ENCODE assay signal across 32 cellular contexts in the genomic region with DNA sequence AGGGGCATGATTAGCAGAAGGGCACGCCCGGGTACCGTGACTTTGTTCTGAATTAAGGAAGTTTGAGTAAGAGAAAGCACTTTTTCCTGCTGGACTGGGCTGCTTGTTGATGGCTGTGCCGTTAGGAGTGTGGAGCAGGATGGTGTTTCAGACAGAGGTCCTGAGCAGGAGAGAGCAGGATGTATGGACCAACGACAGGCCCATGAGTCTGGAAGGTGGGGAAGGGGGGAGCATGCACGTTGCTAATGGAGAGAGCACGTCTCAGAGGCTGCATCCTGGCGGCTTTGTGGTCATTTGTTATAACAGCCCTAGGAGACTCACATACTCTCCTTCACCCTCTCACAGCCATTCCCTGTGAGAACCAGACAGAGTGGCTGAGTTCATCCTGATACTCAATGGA. TPM values are rescaled to one million over a fixed set of nuclear protein-coding genes. Genes with fewer than 3 reads are reported as not detected.
"Had no signal": no experiment of that assay in that cellular context is flagged by ENCODE, and none has a peak within 500 bp of the region (broad histone marks: within the 10 kb centered on the region; RNA-seq: fewer than 3 reads in every experiment).

No MANE protein-coding gene starts in this region.

- DNase-seq: activated CD4-positive, alpha-beta T cell treated with anti-CD3 and anti-CD28 coated beads for 4 hours; activated CD4-positive, alpha-beta T cell treated with anti-CD3 and anti-CD28 coated beads, Interleukin-2, amount 50 U/mL, for 48 hours; activated effector memory CD4-positive, alpha-beta T cell treated with Interleukin-2 at 50 U/mL for 16 hours; activated naive CD4-positive, alpha-beta T cell treated with anti-CD3 and anti-CD28 coated beads for 36 hours; activated naive CD8-positive, alpha-beta T cell treated with anti-CD3 and anti-CD28 coated beads for 36 hours; activated T-cell treated with anti-CD3 and anti-CD28 coated beads, Interleukin-2, amount 50 U/mL, for 72 hours; cortex of kidney; endodermal cell; foreskin keratinocyte; left ventricle myocardium superior; naive B cell; nephron progenitor cell; ovary; retina; sigmoid colon; small intestine; stimulated activated CD4-positive, alpha-beta T cell treated with anti-CD3 and anti-CD28 coated beads, Interleukin-4, amount 100 ng/mL, for 24 hours; T-helper 1 cell; thyroid gland had no signal

- H3K27ac ChIP-seq: adrenal gland, ascending aorta, cardiac muscle cell, foreskin keratinocyte, neutrophil, ovary, prostate gland, sigmoid colon, thyroid gland, VCaP had no signal

- H3K36me3 Mint-ChIP-seq: activated naive CD8-positive, alpha-beta T cell treated with anti-CD3 and anti-CD28 coated beads for 36 hours; stimulated activated effector memory CD8-positive, alpha-beta T cell treated with anti-CD3 and anti-CD28 coated beads, Interleukin-12 subunit alpha, Interleukin-12 subunit beta, amount 100 ng/mL, for 72 hours had no signal

- ATAC-seq: activated T-cell treated with anti-CD3 and anti-CD28 coated beads, Interleukin-2, amount 50 U/mL, for 72 hours; esophagus mucosa; foreskin keratinocyte; left ventricle myocardium superior; stimulated activated effector memory CD8-positive, alpha-beta T cell treated with anti-CD3 and anti-CD28 coated beads, Interleukin-12 subunit alpha, Interleukin-12 subunit beta, amount 100 ng/mL, for 72 hours had no signal

- H3K27me3 ChIP-seq: adrenal gland, ascending aorta, cardiac muscle cell, foreskin keratinocyte, neutrophil, ovary, thyroid gland had no signal

- H3K9me3 ChIP-seq: neutrophil, prostate gland, thyroid gland had no signal

- H3K27me3 Mint-ChIP-seq: brain had no signal

- H3K27ac Mint-ChIP-seq: activated naive CD4-positive, alpha-beta T cell treated with anti-CD3 and anti-CD28 coated beads for 36 hours; activated naive CD8-positive, alpha-beta T cell treated with anti-CD3 and anti-CD28 coated beads for 36 hours; activated T-cell treated with anti-CD3 and anti-CD28 coated beads, Interleukin-2, amount 50 U/mL, for 72 hours; brain; endodermal cell; mesothelial cell of epicardium; naive B cell; nephron progenitor cell; stimulated activated effector memory CD8-positive, alpha-beta T cell treated with anti-CD3 and anti-CD28 coated beads, Interleukin-12 subunit alpha, Interleukin-12 subunit beta, amount 100 ng/mL, for 72 hours; stimulated activated naive CD8-positive, alpha-beta T cell treated with anti-CD3 and anti-CD28 coated beads, Interleukin-15, Interleukin-2, amounts not matched to agents 100 ng/mL and 50 ng/mL, for 24 hours had no signal

- H3K4me1 ChIP-seq: adrenal gland, ascending aorta, foreskin keratinocyte, prostate gland, sigmoid colon, thyroid gland had no signal

- H3K36me3 ChIP-seq: adrenal gland, ascending aorta, cardiac muscle cell, neutrophil, ovary, prostate gland, sigmoid colon, thyroid gland had no signal

- H3K4me3 ChIP-seq: adrenal gland, ascending aorta, cardiac muscle cell, ovary, prostate gland, sigmoid colon, thyroid gland had no signal

- H3K4me3 Mint-ChIP-seq: activated naive CD4-positive, alpha-beta T cell treated with anti-CD3 and anti-CD28 coated beads for 36 hours; activated naive CD8-positive, alpha-beta T cell treated with anti-CD3 and anti-CD28 coated beads for 36 hours; activated T-cell treated with anti-CD3 and anti-CD28 coated beads, Interleukin-2, amount 50 U/mL, for 72 hours; brain; endodermal cell; mesothelial cell of epicardium; nephron progenitor cell; stimulated activated effector memory CD8-positive, alpha-beta T cell treated with anti-CD3 and anti-CD28 coated beads, Interleukin-12 subunit alpha, Interleukin-12 subunit beta, amount 100 ng/mL, for 72 hours; stimulated activated naive CD8-positive, alpha-beta T cell treated with anti-CD3 and anti-CD28 coated beads, Interleukin-15, Interleukin-2, amounts not matched to agents 100 ng/mL and 50 ng/mL, for 24 hours had no signal

- H3K4me1 Mint-ChIP-seq: activated naive CD8-positive, alpha-beta T cell treated with anti-CD3 and anti-CD28 coated beads for 36 hours; endodermal cell; mesothelial cell of epicardium; naive B cell; nephron progenitor cell; stimulated activated effector memory CD8-positive, alpha-beta T cell treated with anti-CD3 and anti-CD28 coated beads, Interleukin-12 subunit alpha, Interleukin-12 subunit beta, amount 100 ng/mL, for 72 hours had no signal

RNA-seq across cellular contexts. Expression of gene PHACTR3, which starts 56.8 kb away (rescaled TPM):
- total RNA-seq: activated CD8-positive, alpha-beta memory T cell treated with anti-CD3 and anti-CD28 coated beads for 36 hours; activated naive CD4-positive, alpha-beta T cell treated with anti-CD3 and anti-CD28 coated beads for 36 hours; activated naive CD8-positive, alpha-beta T cell treated with anti-CD3 and anti-CD28 coated beads for 36 hours; activated T-cell treated with anti-CD3 and anti-CD28 coated beads, Interleukin-2, amount 50 U/mL, for 72 hours; ascending aorta; esophagus mucosa; glomerular endothelial cell had no signal
